In the genomic region with DNA sequence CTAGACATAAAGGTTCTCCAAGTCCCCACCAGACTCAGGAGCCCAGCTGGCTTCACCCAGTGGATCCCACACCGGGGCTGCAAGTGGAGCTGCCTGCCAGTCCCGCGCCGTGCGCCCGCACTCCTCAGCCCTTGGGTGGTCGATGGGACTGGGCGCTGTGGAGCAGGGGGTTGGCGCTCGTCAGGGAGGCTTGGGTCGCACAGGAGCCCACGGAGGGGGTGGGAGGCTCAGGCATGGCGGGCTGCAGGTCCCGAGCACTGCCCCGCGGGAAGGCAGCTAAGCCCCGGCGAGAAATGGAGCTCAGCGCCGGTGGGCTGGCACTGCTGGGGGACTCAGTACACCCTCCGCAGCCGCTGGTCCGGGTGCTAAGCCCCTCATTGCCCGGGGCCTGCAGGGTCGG, we compare ENCODE assay signal across 11 cellular contexts. TPM values are rescaled to one million over a fixed set of nuclear protein-coding genes. Genes with fewer than 3 reads are reported as not detected.
DNase-seq lines count a peak whose midpoint lies in the region; FAIRE-seq and TF ChIP-seq lines count a peak whose summit lies in the region.
"Not testable (repeated sequence)": the region's sequence is repeated elsewhere in the genome, so short reads cannot be mapped to it uniquely, and the experiment has no call there.
"Had no signal": no experiment of that assay in that cellular context is flagged by ENCODE, and none has a peak within 500 bp of the region (broad histone marks: within the 10 kb centered on the region; RNA-seq: fewer than 3 reads in every experiment).

No MANE protein-coding gene starts in this region.

- intact Hi-C loops in endothelial cell of umbilical vein (cut with micrococcal nuclease); left ventricle myocardium inferior (cut with micrococcal nuclease): not testable (repeated sequence)

- in situ Hi-C loops in GM23248 (cut with MboI): not testable (repeated sequence)

- H3K36me3 ChIP-seq in GM23248 (ENCODE audit: low read depth); endothelial cell of umbilical vein (ENCODE audit: control insufficient read depth in 2 of 2, extremely low read depth in 1 of 2, insufficient read depth in 2 of 2, low read length in 2 of 2); left ventricle myocardium inferior: not testable (repeated sequence)

- H3K4me2 ChIP-seq in GM23248 (ENCODE audit: unreplicated experiment); endothelial cell of umbilical vein (ENCODE audit: insufficient read depth, low read length): not testable (repeated sequence)

- POLR2A ChIA-PET in endothelial cell of umbilical vein (lab: Charles Lee): not testable (repeated sequence)

- H3F3A ChIP-seq in GM23248 (ENCODE audit: insufficient read depth): not testable (repeated sequence)

- TF ChIP-seq CTCF in VCaP (conservative IDR thresholded peaks at IDR 0.05); endothelial cell of umbilical vein (IDR thresholded peaks at IDR 0.05; ENCODE audit: extremely low read depth in 1 of 2, insufficient read depth in 1 of 2, low read depth in 1 of 2, low read length in 2 of 2); left ventricle myocardium inferior (IDR thresholded peaks at IDR 0.05; ENCODE audit: borderline replicate concordance): not testable (repeated sequence)

- H3K9me3 ChIP-seq in GM23248 (ENCODE audit: low read depth); endothelial cell of umbilical vein (replicated peaks; ENCODE audit: control insufficient read depth, insufficient read depth, low read length); left ventricle myocardium inferior (replicated peaks): not testable (repeated sequence)

- FAIRE-seq in endothelial cell of umbilical vein (lab: Jason Lieb, UNC): not testable (repeated sequence)

- CTCF ChIA-PET in endothelial cell of umbilical vein (lab: Charles Lee): interaction anchor here (1.1 to 2.7 kb wide), 3 partner anchors 9 to 46 kb away, joined by 3 to 9 read pairs (median 3); no protein-coding TSS in a partner anchor

- WGBS in GM23248 (ENCODE audit: low coverage in 1 of 2, low lambda C conversion rate in 2 of 2, missing lambda C conversion rate in 2 of 2), 2 experiments: 39 to 55% methylated on average over 15 to 25 of the region's 25 CpGs

- not testable (repeated sequence) for DNase-seq in GM23248; endothelial cell of umbilical vein (ENCODE audit: low read depth, low spot score); left ventricle myocardium inferior

- TF ChIP-seq POLR2A in endothelial cell of umbilical vein (IDR thresholded peaks at IDR 0.05; ENCODE audit: low read depth, low read length): not testable (repeated sequence)

- dilution Hi-C loops in endothelial cell of umbilical vein (cut with MboI; ENCODE audit: extremely low pct_ligation_motif_present, low sequenced_read_pairs): not testable (repeated sequence)

- H3K4me3 ChIP-seq in GM23248; endothelial cell of umbilical vein (replicated peaks in 1 of 3; ENCODE audit: insufficient read depth in 1 of 3, low read depth in 1 of 3, low read length in 3 of 3): not testable (repeated sequence)
- H3K4me3 ChIP-seq in left ventricle myocardium inferior (peak overlapping the region; percentile 27), skin epidermis (peak overlapping the region in 4 of 7 experiments; percentile 11 to 26 (median 17))

- H3K27me3 ChIP-seq in GM23248 (replicated peaks; ENCODE audit: insufficient read depth): peaks cover 15% of the 10 kb centered on the region
- peaks cover 10 to 16% of the 10 kb centered on the region in 2 experiments for H3K27me3 ChIP-seq in endothelial cell of umbilical vein (ENCODE audit: control insufficient read depth in 2 of 2, insufficient read depth in 2 of 2, low read length in 2 of 2)
- peaks cover 18% of the 10 kb centered on the region for H3K27me3 ChIP-seq in left ventricle myocardium inferior (ENCODE audit: low read depth)

- H4K20me1 ChIP-seq in GM23248 (ENCODE audit: insufficient read depth); endothelial cell of umbilical vein (replicated peaks; ENCODE audit: control insufficient read depth, extremely low read depth, insufficient read depth, low read length): not testable (repeated sequence)

- H3K4me1 ChIP-seq in GM23248 (ENCODE audit: insufficient read depth); endothelial cell of umbilical vein (ENCODE audit: control insufficient read depth, extremely low read depth, insufficient read depth, low read length); left ventricle myocardium inferior: not testable (repeated sequence)

- not testable (repeated sequence) for H3K27ac ChIP-seq in GM23248; endothelial cell of umbilical vein (ENCODE audit: insufficient read depth, low read depth, low read length); left ventricle myocardium inferior (replicated peaks)
- H3K27ac ChIP-seq in VCaP: peak overlapping the region; percentile 83
- peak overlapping the region in 6 of 21 experiments; percentile 13 to 76 (median 40) for H3K27ac ChIP-seq in skin epidermis

- H2AFZ ChIP-seq in GM23248 (peak overlapping the region; percentile 33; the same call in 1 of the 2 replicates), endothelial cell of umbilical vein (ENCODE audit: low read depth, low read length) (peak overlapping the region; percentile 41)

- H3K79me2 ChIP-seq in GM23248 (ENCODE audit: insufficient read depth); endothelial cell of umbilical vein (ENCODE audit: control insufficient read depth, insufficient read depth, low read length): not testable (repeated sequence)

- not testable (repeated sequence) for H3K9me2 ChIP-seq in GM23248 (ENCODE audit: insufficient read depth)

- not testable (repeated sequence) for H3K9ac ChIP-seq in GM23248; endothelial cell of umbilical vein (replicated peaks; ENCODE audit: extremely low read depth, insufficient read depth, low read length)

- not testable (repeated sequence) for BruUV-seq in endothelial cell of umbilical vein (replicated peaks; lab: Mats Ljungman, UMichigan)

- H3K9me1 ChIP-seq in endothelial cell of umbilical vein (replicated peaks; ENCODE audit: control insufficient read depth, extremely low read depth, insufficient read depth, low read length): not testable (repeated sequence)

RNA-seq across cellular contexts. Expression of a gene that starts 7.4 kb away (rescaled TPM):
- total RNA-seq in GM23248 (2014; rRNA removed; shearing (Covaris generic)): not detected in 2 replicates
- polyA plus RNA-seq in GM23248 (2016; fragmentation: Nextera tagmentation; extraction: Ambion mirVana) (not detected in 2 replicates), endothelial cell of umbilical vein (not detected in 2 replicates)
- total RNA-seq in endothelial cell of umbilical vein (not detected in 2 replicates), left ventricle myocardium inferior (not detected)
- not detected in 2 replicates for polyA plus RNA-seq in endothelial cell of umbilical vein (2011; cell fraction: cytosol; rRNA removed)
- not detected in 2 replicates for polyA plus RNA-seq in endothelial cell of umbilical vein (2011; cell fraction: nucleus; rRNA removed)
- polyA plus RNA-seq in endothelial cell of umbilical vein (2012): not detected in 2 replicates
- polyA minus RNA-seq in endothelial cell of umbilical vein: not detected in 2 replicates
- not detected for polyA minus RNA-seq in endothelial cell of umbilical vein (2011; cell fraction: cytosol; rRNA and poly(A)+ RNA removed)
- polyA minus RNA-seq in endothelial cell of umbilical vein (2011; cell fraction: nucleus; rRNA and poly(A)+ RNA removed): not detected in 2 replicates
- total RNA-seq: A673; Caco-2; Calu3; CD4-positive, alpha-beta T cell; CD8-positive, alpha-beta T cell had no signal
- polyA plus RNA-seq: AG04450 had no signal

RNA-seq across cellular contexts. Expression of a gene that starts 36.0 kb away (rescaled TPM):
- 2,122 and 2,233 TPM in 2 replicates for total RNA-seq in GM23248 (2014; rRNA removed; shearing (Covaris generic))
- polyA plus RNA-seq in GM23248 (2016; fragmentation: Nextera tagmentation; extraction: Ambion mirVana) (497 and 522 TPM in 2 replicates), endothelial cell of umbilical vein (1,647 and 2,229 TPM in 2 replicates)
- total RNA-seq in endothelial cell of umbilical vein (1,739 and 1,805 TPM in 2 replicates), left ventricle myocardium inferior (960 TPM)
- polyA plus RNA-seq in endothelial cell of umbilical vein (2011; cell fraction: cytosol; rRNA removed): 4,690 and 4,845 TPM in 2 replicates
- polyA plus RNA-seq in endothelial cell of umbilical vein (2011; cell fraction: nucleus; rRNA removed): 903 and 1,219 TPM in 2 replicates
- 4,011 and 4,836 TPM in 2 replicates for polyA plus RNA-seq in endothelial cell of umbilical vein (2012)
- 754 and 865 TPM in 2 replicates for polyA minus RNA-seq in endothelial cell of umbilical vein
- polyA minus RNA-seq in endothelial cell of umbilical vein (2011; cell fraction: cytosol; rRNA and poly(A)+ RNA removed): 648 TPM
- 131 and 136 TPM in 2 replicates for polyA minus RNA-seq in endothelial cell of umbilical vein (2011; cell fraction: nucleus; rRNA and poly(A)+ RNA removed)

RNA-seq across cellular contexts. Expression of a gene that starts 37.0 kb away (rescaled TPM):
- not detected in 2 replicates for total RNA-seq in GM23248 (2014; rRNA removed; shearing (Covaris generic))
- polyA plus RNA-seq in GM23248 (2016; fragmentation: Nextera tagmentation; extraction: Ambion mirVana) (not detected in 2 replicates), endothelial cell of umbilical vein (119 and 355 TPM in 2 replicates)
- total RNA-seq in endothelial cell of umbilical vein (78.6 and 108 TPM in 2 replicates), left ventricle myocardium inferior (19.4 TPM)
- 70.1 and 83.6 TPM in 2 replicates for polyA plus RNA-seq in endothelial cell of umbilical vein (2011; cell fraction: cytosol; rRNA removed)
- polyA plus RNA-seq in endothelial cell of umbilical vein (2011; cell fraction: nucleus; rRNA removed): 116 and 181 TPM in 2 replicates
- polyA plus RNA-seq in endothelial cell of umbilical vein (2012): 56.7 and 63.8 TPM in 2 replicates
- 43.0 and 51.1 TPM in 2 replicates for polyA minus RNA-seq in endothelial cell of umbilical vein
- polyA minus RNA-seq in endothelial cell of umbilical vein (2011; cell fraction: cytosol; rRNA and poly(A)+ RNA removed): not detected
- polyA minus RNA-seq in endothelial cell of umbilical vein (2011; cell fraction: nucleus; rRNA and poly(A)+ RNA removed): 35.5 and 37.5 TPM in 2 replicates
- total RNA-seq: A673; Caco-2; Calu3; CD4-positive, alpha-beta T cell; CD8-positive, alpha-beta T cell had no signal
- polyA plus RNA-seq: AG04450 had no signal

RNA-seq across cellular contexts. Expression of a gene that starts 50.6 kb away (rescaled TPM):
- total RNA-seq in GM23248 (2014; rRNA removed; shearing (Covaris generic)): not detected in 2 replicates
- polyA plus RNA-seq in GM23248 (2016; fragmentation: Nextera tagmentation; extraction: Ambion mirVana) (not detected in 2 replicates), endothelial cell of umbilical vein (not detected in 2 replicates)
- total RNA-seq in endothelial cell of umbilical vein (not detected in 2 replicates), left ventricle myocardium inferior (not detected)
- not detected in 2 replicates for polyA plus RNA-seq in endothelial cell of umbilical vein (2011; cell fraction: cytosol; rRNA removed)
- not detected in 2 replicates for polyA plus RNA-seq in endothelial cell of umbilical vein (2011; cell fraction: nucleus; rRNA removed)
- polyA plus RNA-seq in endothelial cell of umbilical vein (2012): not detected in 2 replicates
- polyA minus RNA-seq in endothelial cell of umbilical vein: not detected in 2 replicates
- polyA minus RNA-seq in endothelial cell of umbilical vein (2011; cell fraction: cytosol; rRNA and poly(A)+ RNA removed): not detected
- not detected in 2 replicates for polyA minus RNA-seq in endothelial cell of umbilical vein (2011; cell fraction: nucleus; rRNA and poly(A)+ RNA removed)
- total RNA-seq: A673, Caco-2, Calu3 had no signal
- polyA plus RNA-seq: AG04450 had no signal
